Comparison of ENCODE assay signal across 7 cellular contexts in the genomic region with DNA sequence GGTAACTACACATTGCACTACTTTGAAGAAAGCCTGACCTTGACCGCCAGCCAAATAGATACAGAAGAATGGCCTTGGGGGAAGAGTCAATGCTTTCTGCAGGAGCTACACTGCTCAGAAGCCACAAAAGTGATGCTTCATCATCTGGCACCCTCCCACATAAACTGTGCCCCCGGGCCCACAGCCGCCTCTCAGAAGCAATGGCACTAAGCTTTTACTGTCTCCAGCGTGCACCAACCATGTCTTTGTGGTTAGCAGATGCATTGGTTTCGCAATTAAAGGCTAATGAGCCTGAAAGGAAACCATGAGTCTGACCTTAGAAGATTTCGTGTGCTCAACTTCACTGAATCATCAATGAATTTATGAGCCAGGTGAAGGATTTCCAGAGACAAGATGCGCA.
DNase-seq lines count a peak whose midpoint lies in the region; ATAC-seq lines count a peak whose summit lies in the region.

No MANE protein-coding gene starts in this region.

- DNase-seq in SKM-1 (lab: John Stamatoyannopoulos, UW; ENCODE audit: unreplicated experiment) = peak; percentile 70
- peak; percentile 95 for DNase-seq in amniotic epithelial cell (ENCODE audit: low read depth)
- DNase-seq in stimulated activated CD4-positive, alpha-beta T cell treated with anti-CD3 and anti-CD28 coated beads, Interleukin-4, amount 100 ng/mL, for 1 hour = peak; percentile 74
- DNase-seq in ecto neural progenitor cell (ENCODE audit: low spot score) = no peak
- no peak for DNase-seq in NCI-H69 (lab: John Stamatoyannopoulos, UW)

- ATAC-seq in GM19324 (IDR thresholded peaks at IDR 0.05; ENCODE audit: low FRiP score, unreplicated experiment) (peak; percentile 87), HG03135 (IDR thresholded peaks at IDR 0.05; ENCODE audit: unreplicated experiment) (peak; percentile 82)

Comparison
In these comparisons a context has a peak if more than half of its experiments do, and no peak if none do; other contexts are left out.
1. DNase-seq: peak in SKM-1 (single experiment), amniotic epithelial cell (single experiment) and stimulated activated CD4-positive, alpha-beta T cell treated with anti-CD3 and anti-CD28 coated beads, Interleukin-4, amount 100 ng/mL, for 1 hour (single experiment); none in ecto neural progenitor cell (single experiment) and NCI-H69 (single experiment).